8 cellular contexts compared by ENCODE assay signal in the genomic region with DNA sequence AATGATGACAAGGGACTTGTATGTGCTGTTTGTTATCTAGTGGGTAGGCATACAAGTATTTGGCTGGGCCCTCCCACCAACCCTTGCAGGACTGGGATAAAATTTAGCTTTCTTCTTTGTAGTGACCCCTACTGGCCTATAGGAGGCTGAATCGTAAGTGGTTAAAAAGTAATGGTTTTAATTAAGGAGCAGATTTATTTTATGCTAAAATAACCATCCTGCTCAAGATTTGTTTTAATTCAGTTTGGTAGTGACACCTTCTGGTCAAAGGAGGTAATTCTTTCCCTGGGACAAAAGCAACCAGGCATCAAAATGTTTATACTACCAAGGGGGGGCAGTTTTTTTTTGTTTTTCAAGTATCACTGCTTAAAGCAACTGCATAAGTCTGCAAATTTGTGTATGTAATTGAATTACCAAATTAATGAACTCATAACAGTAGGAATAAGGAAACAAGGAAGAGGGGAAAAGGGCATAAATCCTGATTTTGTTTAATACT.
A peak's percentile ranks its signal among the peaks of the same experiment; 100 is the strongest.
DNase-seq lines count a peak whose midpoint lies in the region; ATAC-seq and TF ChIP-seq lines count a peak whose summit lies in the region.

No MANE protein-coding gene starts in this region.

- H3K36me3 ChIP-seq in CD8-positive, alpha-beta T cell (ENCODE audit: insufficient read depth, low read length), result peaks cover 6% of the 10 kb centered on the region
- H3K36me3 ChIP-seq in osteoblast (ENCODE audit: insufficient read depth, low read length), result peaks cover 28% of the 10 kb centered on the region

- H3K4me1 Mint-ChIP-seq in CD8-positive, alpha-beta T cell (ENCODE audit: low read depth), result peaks cover 3% of the 10 kb centered on the region

- H3K27ac ChIP-seq in CD8-positive, alpha-beta T cell (ENCODE audit: low read depth, low read length), result no peak overlapping the region
- H3K27ac ChIP-seq in osteoblast (ENCODE audit: low read depth, low read length), result no peak overlapping the region

- H3K79me2 ChIP-seq in osteoblast (ENCODE audit: insufficient read depth, low read length), result no peaks in the 10 kb centered on the region

- H3K27me3 Mint-ChIP-seq in CD8-positive, alpha-beta T cell (ENCODE audit: low read depth), result no peaks in the 10 kb centered on the region

- TF ChIP-seq CTCF in CD8-positive, alpha-beta T cell (IDR thresholded peaks at IDR 0.05), result peak; percentile 85
- TF ChIP-seq CTCF in osteoblast (IDR thresholded peaks at IDR 0.05; ENCODE audit: extremely low read depth, low read depth, low read length), result peak; percentile 91

- DNase-seq in CD8-positive, alpha-beta T cell, result no peak
- DNase-seq in fibroblast of peridontal ligament (ENCODE audit: extremely low read depth), result peak; percentile 93
- no peak for DNase-seq in osteoblast (ENCODE audit: insufficient read length, low spot score, missing footprints)
- DNase-seq in cortex of kidney (lab: John Stamatoyannopoulos, UW), result no peak

- no peaks in the 10 kb centered on the region for H4K20me1 ChIP-seq in osteoblast (ENCODE audit: insufficient read depth, low read length)

- H3K36me3 Mint-ChIP-seq in CD8-positive, alpha-beta T cell, result peaks cover 21% of the 10 kb centered on the region

- H3K9me3 ChIP-seq in CD8-positive, alpha-beta T cell (ENCODE audit: low read length), result no peaks in the 10 kb centered on the region
- H3K9me3 ChIP-seq in osteoblast (ENCODE audit: low read depth, low read length), result no peaks in the 10 kb centered on the region

- H3K9me3 Mint-ChIP-seq in CD8-positive, alpha-beta T cell, result no peaks in the 10 kb centered on the region

- no peak overlapping the region for H3K4me3 ChIP-seq in CD8-positive, alpha-beta T cell (ENCODE audit: low read depth, low read length)
- no peak overlapping the region for H3K4me3 ChIP-seq in osteoblast (ENCODE audit: insufficient read depth, low read length)

- no peak overlapping the region for H3K4me2 ChIP-seq in osteoblast (ENCODE audit: insufficient read depth, low read length)

- no peak overlapping the region for H2AFZ ChIP-seq in osteoblast (ENCODE audit: low read length)

- no peaks in the 10 kb centered on the region for H3K4me1 ChIP-seq in CD8-positive, alpha-beta T cell (ENCODE audit: insufficient read depth, low read length)
- peaks cover 19% of the 10 kb centered on the region for H3K4me1 ChIP-seq in osteoblast (ENCODE audit: insufficient read depth, low read length)

- CTCF ChIA-PET in CD8-positive, alpha-beta T cell (lab: Charles Lee), result interaction anchor here (1.0 to 3.2 kb wide), 8 partner anchors 9 to 453 kb away, joined by 3 to 18 read pairs (median 4); no protein-coding TSS in a partner anchor

- peak overlapping the region; percentile 10 for H3K27ac Mint-ChIP-seq in CD8-positive, alpha-beta T cell

- POLR2A ChIA-PET in CD8-positive, alpha-beta T cell (lab: Charles Lee), result interaction anchor here (1.7 kb wide), 1 partner anchor 13 kb away, joined by 5 read pairs; no protein-coding TSS in a partner anchor

- ATAC-seq in CD8-positive, alpha-beta T cell, result peak; percentile 62
- peak; percentile 55 for ATAC-seq in GM18867 (IDR thresholded peaks at IDR 0.05; ENCODE audit: unreplicated experiment)
- ATAC-seq in HG03558 (IDR thresholded peaks at IDR 0.05; ENCODE audit: extremely low read depth, unreplicated experiment), result peak; percentile 41
- peak; percentile 83 for ATAC-seq in SK-N-SH treated with all-trans-retinoic acid at 6 μM for 48 hours
- ATAC-seq in HG03045 (IDR thresholded peaks at IDR 0.05; ENCODE audit: unreplicated experiment), result no peak

- intact Hi-C loops in CD8-positive, alpha-beta T cell (cut with DNase I, micrococcal nuclease), result loop anchor here (1.0 to 10.0 kb wide), 4 partner anchors 909 to 1595 kb away; no protein-coding TSS in a partner anchor

- no peak overlapping the region for H3K4me3 Mint-ChIP-seq in CD8-positive, alpha-beta T cell

- no peaks in the 10 kb centered on the region for H3K27me3 ChIP-seq in CD8-positive, alpha-beta T cell (ENCODE audit: insufficient read depth, low read length)
- H3K27me3 ChIP-seq in osteoblast (ENCODE audit: insufficient read depth, low read length), result no peaks in the 10 kb centered on the region

TF ChIP-seq in SK-N-SH treated with all-trans-retinoic acid at 6 μM for 48 hours, 23 proteins besides CTCF, POLR2A, EP300 and RAD21:
- TF ChIP-seq, protein P1, sequence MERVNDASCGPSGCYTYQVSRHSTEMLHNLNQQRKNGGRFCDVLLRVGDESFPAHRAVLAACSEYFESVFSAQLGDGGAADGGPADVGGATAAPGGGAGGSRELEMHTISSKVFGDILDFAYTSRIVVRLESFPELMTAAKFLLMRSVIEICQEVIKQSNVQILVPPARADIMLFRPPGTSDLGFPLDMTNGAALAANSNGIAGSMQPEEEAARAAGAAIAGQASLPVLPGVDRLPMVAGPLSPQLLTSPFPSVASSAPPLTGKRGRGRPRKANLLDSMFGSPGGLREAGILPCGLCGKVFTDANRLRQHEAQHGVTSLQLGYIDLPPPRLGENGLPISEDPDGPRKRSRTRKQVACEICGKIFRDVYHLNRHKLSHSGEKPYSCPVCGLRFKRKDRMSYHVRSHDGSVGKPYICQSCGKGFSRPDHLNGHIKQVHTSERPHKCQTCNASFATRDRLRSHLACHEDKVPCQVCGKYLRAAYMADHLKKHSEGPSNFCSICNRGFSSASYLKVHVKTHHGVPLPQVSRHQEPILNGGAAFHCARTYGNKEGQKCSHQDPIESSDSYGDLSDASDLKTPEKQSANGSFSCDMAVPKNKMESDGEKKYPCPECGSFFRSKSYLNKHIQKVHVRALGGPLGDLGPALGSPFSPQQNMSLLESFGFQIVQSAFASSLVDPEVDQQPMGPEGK (CRISPR knock-in tag; IDR thresholded peaks at IDR 0.05; ENCODE audit: borderline replicate concordance), result peak; percentile 24; the same call in 1 of the 2 replicates
- TF ChIP-seq GLIS3 (CRISPR knock-in tag; IDR thresholded peaks at IDR 0.05) (0 out of 2 replicates have a peak, but pooled peaks have one; percentile 13), ZNF565 (CRISPR knock-in tag; conservative IDR thresholded peaks at IDR 0.05; ENCODE audit: low read depth) (no peak), CSDC2 (CRISPR knock-in tag; IDR thresholded peaks at IDR 0.05) (no peak), TCF4 (CRISPR knock-in tag; IDR thresholded peaks at IDR 0.05; ENCODE audit: borderline replicate concordance) (peak; percentile 28; the same call in 1 of the 2 replicates)
- TF ChIP-seq, protein P2, sequence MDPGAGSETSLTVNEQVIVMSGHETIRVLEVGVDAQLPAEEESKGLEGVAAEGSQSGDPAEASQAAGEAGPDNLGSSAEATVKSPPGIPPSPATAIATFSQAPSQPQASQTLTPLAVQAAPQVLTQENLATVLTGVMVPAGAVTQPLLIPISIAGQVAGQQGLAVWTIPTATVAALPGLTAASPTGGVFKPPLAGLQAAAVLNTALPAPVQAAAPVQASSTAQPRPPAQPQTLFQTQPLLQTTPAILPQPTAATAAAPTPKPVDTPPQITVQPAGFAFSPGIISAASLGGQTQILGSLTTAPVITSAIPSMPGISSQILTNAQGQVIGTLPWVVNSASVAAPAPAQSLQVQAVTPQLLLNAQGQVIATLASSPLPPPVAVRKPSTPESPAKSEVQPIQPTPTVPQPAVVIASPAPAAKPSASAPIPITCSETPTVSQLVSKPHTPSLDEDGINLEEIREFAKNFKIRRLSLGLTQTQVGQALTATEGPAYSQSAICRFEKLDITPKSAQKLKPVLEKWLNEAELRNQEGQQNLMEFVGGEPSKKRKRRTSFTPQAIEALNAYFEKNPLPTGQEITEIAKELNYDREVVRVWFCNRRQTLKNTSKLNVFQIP (CRISPR knock-in tag; IDR thresholded peaks at IDR 0.05; ENCODE audit: borderline replicate concordance, low read depth), result no peak
